In the genomic region with DNA sequence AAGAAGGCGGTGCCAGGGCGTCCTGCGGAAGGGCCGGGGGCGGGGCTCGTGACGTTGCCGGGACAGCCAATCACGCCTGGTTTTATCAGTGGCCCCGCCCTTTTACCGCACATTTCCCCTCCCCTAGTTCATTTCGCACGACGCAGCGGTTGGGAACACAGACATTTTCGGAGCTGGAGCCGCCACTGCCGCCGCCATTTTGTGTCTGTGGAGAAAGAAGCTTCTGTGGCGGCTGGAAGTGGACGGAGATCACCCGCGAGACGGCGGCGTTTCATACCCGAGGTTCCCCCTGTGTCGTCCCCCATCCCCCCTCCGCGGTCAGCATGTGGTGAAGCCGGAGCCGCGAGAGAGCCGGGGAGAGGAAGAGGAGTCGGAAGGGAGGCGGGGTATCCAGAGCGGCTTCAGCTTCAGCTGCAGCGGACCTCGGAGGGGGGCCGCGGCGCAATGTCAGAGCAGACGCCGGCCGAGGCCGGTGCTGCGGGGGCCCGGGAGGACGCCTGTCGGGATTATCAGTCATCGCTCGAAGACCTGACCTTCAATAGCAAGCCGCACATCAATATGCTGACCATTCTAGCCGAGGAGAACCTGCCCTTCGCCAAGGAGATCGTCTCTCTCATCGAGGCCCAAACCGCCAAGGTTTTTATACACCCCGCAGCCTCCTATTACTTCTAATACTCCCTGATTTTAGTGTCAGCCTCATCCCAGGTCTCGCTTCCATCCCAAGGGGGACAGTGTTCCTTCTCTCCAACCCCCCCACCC, we compare ENCODE assay signal across 1 cellular context.
TF ChIP-seq lines count a peak whose summit lies in the region.

A gene with protein sequence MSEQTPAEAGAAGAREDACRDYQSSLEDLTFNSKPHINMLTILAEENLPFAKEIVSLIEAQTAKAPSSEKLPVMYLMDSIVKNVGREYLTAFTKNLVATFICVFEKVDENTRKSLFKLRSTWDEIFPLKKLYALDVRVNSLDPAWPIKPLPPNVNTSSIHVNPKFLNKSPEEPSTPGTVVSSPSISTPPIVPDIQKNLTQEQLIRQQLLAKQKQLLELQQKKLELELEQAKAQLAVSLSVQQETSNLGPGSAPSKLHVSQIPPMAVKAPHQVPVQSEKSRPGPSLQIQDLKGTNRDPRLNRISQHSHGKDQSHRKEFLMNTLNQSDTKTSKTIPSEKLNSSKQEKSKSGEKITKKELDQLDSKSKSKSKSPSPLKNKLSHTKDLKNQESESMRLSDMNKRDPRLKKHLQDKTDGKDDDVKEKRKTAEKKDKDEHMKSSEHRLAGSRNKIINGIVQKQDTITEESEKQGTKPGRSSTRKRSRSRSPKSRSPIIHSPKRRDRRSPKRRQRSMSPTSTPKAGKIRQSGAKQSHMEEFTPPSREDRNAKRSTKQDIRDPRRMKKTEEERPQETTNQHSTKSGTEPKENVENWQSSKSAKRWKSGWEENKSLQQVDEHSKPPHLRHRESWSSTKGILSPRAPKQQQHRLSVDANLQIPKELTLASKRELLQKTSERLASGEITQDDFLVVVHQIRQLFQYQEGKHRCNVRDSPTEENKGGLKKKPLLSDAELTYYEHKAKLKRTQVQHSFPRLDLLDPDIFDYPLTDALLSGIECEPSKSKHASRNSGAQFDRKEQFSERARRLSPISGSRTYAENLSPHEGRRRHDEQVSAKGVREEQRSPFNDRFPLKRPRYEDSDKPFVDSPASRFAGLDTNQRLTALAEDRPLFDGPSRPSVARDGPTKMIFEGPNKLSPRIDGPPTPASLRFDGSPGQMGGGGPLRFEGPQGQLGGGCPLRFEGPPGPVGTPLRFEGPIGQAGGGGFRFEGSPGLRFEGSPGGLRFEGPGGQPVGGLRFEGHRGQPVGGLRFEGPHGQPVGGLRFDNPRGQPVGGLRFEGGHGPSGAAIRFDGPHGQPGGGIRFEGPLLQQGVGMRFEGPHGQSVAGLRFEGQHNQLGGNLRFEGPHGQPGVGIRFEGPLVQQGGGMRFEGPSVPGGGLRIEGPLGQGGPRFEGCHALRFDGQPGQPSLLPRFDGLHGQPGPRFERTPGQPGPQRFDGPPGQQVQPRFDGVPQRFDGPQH (N-terminal part only) (plus strand): TSS at position 136 of the 759 bp plus-strand sequence. CDS start 309 bp downstream, at position 445.

TF ChIP-seq in HepG2, 621 proteins besides CTCF, POLR2A, EP300 and RAD21 (continued from another document and continues in another):
- TF ChIP-seq, protein P1, sequence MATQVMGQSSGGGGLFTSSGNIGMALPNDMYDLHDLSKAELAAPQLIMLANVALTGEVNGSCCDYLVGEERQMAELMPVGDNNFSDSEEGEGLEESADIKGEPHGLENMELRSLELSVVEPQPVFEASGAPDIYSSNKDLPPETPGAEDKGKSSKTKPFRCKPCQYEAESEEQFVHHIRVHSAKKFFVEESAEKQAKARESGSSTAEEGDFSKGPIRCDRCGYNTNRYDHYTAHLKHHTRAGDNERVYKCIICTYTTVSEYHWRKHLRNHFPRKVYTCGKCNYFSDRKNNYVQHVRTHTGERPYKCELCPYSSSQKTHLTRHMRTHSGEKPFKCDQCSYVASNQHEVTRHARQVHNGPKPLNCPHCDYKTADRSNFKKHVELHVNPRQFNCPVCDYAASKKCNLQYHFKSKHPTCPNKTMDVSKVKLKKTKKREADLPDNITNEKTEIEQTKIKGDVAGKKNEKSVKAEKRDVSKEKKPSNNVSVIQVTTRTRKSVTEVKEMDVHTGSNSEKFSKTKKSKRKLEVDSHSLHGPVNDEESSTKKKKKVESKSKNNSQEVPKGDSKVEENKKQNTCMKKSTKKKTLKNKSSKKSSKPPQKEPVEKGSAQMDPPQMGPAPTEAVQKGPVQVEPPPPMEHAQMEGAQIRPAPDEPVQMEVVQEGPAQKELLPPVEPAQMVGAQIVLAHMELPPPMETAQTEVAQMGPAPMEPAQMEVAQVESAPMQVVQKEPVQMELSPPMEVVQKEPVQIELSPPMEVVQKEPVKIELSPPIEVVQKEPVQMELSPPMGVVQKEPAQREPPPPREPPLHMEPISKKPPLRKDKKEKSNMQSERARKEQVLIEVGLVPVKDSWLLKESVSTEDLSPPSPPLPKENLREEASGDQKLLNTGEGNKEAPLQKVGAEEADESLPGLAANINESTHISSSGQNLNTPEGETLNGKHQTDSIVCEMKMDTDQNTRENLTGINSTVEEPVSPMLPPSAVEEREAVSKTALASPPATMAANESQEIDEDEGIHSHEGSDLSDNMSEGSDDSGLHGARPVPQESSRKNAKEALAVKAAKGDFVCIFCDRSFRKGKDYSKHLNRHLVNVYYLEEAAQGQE (IDR thresholded peaks at IDR 0.05; ENCODE audit: borderline replicate concordance in 1 of 2, low read depth in 1 of 2, low read length in 2 of 2), result peak in 1 of 2 experiments; percentile 79; a peak in 1 of 4 replicates
- TF ChIP-seq, protein P2, sequence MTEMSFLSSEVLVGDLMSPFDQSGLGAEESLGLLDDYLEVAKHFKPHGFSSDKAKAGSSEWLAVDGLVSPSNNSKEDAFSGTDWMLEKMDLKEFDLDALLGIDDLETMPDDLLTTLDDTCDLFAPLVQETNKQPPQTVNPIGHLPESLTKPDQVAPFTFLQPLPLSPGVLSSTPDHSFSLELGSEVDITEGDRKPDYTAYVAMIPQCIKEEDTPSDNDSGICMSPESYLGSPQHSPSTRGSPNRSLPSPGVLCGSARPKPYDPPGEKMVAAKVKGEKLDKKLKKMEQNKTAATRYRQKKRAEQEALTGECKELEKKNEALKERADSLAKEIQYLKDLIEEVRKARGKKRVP (CRISPR knock-in tag; IDR thresholded peaks at IDR 0.05), result peak in 1 of 2 experiments; percentile 74; a peak in 1 of 4 replicates
- TF ChIP-seq BORCS8-MEF2B (CRISPR knock-in tag; IDR thresholded peaks at IDR 0.05), result peak; percentile 23
- TF ChIP-seq, protein P3, sequence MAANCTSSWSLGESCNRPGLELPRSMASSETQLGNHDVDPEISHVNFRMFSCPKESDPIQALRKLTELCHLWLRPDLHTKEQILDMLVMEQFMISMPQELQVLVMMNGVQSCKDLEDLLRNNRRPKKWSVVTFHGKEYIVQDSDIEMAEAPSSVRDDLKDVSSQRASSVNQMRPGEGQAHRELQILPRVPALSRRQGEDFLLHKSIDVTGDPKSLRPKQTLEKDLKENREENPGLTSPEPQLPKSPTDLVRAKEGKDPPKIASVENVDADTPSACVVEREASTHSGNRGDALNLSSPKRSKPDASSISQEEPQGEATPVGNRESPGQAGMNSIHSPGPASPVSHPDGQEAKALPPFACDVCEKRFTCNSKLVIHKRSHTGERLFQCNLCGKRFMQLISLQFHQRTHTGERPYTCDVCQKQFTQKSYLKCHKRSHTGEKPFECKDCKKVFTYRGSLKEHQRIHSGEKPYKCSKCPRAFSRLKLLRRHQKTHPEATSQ (CRISPR knock-in tag; IDR thresholded peaks at IDR 0.05; ENCODE audit: borderline replicate concordance), result no peak
- 0 out of 2 replicates have a peak, but pooled peaks have one; percentile 50 for TF ChIP-seq KLF9 (CRISPR knock-in tag; IDR thresholded peaks at IDR 0.05; ENCODE audit: low read depth)
- TF ChIP-seq ZNF30 (CRISPR knock-in tag; IDR thresholded peaks at IDR 0.05), result no peak
- no peak; the same call in 1 of the 2 replicates for TF ChIP-seq ZFP82 (CRISPR knock-in tag; IDR thresholded peaks at IDR 0.05; ENCODE audit: borderline replicate concordance)
- TF ChIP-seq SP1 (IDR thresholded peaks at IDR 0.05), result no peak
- peak; percentile 93 for TF ChIP-seq SP1 (CRISPR knock-in tag; IDR thresholded peaks at IDR 0.05)
- TF ChIP-seq, protein P4, sequence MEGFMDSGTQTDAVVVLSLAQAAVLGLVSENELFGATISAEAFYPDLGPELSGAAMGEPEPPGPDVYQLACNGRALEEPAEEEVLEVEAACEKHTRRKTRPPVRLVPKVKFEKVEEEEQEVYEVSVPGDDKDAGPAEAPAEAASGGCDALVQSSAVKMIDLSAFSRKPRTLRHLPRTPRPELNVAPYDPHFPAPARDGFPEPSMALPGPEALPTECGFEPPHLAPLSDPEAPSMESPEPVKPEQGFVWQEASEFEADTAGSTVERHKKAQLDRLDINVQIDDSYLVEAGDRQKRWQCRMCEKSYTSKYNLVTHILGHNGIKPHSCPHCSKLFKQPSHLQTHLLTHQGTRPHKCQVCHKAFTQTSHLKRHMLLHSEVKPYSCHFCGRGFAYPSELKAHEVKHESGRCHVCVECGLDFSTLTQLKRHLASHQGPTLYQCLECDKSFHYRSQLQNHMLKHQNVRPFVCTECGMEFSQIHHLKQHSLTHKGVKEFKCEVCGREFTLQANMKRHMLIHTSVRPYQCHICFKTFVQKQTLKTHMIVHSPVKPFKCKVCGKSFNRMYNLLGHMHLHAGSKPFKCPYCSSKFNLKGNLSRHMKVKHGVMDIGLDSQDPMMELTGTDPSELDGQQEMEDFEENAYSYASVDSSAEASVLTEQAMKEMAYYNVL (CRISPR knock-in tag; IDR thresholded peaks at IDR 0.05; ENCODE audit: borderline replicate concordance), result peak; percentile 7; the same call in 1 of the 2 replicates
- TF ChIP-seq, protein P5, sequence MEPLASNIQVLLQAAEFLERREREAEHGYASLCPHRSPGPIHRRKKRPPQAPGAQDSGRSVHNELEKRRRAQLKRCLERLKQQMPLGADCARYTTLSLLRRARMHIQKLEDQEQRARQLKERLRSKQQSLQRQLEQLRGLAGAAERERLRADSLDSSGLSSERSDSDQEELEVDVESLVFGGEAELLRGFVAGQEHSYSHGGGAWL (CRISPR knock-in tag; IDR thresholded peaks at IDR 0.05), result peak; percentile 32
- TF ChIP-seq SP5 (CRISPR knock-in tag; IDR thresholded peaks at IDR 0.05; ENCODE audit: borderline replicate concordance, low read depth), result 0 out of 2 replicates have a peak, but pooled peaks have one; percentile 24
- TF ChIP-seq ZNF264 (CRISPR knock-in tag; IDR thresholded peaks at IDR 0.05), result peak; percentile 67; the same call in 1 of the 2 replicates
- TF ChIP-seq, protein P6, sequence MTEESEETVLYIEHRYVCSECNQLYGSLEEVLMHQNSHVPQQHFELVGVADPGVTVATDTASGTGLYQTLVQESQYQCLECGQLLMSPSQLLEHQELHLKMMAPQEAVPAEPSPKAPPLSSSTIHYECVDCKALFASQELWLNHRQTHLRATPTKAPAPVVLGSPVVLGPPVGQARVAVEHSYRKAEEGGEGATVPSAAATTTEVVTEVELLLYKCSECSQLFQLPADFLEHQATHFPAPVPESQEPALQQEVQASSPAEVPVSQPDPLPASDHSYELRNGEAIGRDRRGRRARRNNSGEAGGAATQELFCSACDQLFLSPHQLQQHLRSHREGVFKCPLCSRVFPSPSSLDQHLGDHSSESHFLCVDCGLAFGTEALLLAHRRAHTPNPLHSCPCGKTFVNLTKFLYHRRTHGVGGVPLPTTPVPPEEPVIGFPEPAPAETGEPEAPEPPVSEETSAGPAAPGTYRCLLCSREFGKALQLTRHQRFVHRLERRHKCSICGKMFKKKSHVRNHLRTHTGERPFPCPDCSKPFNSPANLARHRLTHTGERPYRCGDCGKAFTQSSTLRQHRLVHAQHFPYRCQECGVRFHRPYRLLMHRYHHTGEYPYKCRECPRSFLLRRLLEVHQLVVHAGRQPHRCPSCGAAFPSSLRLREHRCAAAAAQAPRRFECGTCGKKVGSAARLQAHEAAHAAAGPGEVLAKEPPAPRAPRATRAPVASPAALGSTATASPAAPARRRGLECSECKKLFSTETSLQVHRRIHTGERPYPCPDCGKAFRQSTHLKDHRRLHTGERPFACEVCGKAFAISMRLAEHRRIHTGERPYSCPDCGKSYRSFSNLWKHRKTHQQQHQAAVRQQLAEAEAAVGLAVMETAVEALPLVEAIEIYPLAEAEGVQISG (CRISPR knock-in tag; IDR thresholded peaks at IDR 0.05), result peak; percentile 72
- TF ChIP-seq, protein P7, sequence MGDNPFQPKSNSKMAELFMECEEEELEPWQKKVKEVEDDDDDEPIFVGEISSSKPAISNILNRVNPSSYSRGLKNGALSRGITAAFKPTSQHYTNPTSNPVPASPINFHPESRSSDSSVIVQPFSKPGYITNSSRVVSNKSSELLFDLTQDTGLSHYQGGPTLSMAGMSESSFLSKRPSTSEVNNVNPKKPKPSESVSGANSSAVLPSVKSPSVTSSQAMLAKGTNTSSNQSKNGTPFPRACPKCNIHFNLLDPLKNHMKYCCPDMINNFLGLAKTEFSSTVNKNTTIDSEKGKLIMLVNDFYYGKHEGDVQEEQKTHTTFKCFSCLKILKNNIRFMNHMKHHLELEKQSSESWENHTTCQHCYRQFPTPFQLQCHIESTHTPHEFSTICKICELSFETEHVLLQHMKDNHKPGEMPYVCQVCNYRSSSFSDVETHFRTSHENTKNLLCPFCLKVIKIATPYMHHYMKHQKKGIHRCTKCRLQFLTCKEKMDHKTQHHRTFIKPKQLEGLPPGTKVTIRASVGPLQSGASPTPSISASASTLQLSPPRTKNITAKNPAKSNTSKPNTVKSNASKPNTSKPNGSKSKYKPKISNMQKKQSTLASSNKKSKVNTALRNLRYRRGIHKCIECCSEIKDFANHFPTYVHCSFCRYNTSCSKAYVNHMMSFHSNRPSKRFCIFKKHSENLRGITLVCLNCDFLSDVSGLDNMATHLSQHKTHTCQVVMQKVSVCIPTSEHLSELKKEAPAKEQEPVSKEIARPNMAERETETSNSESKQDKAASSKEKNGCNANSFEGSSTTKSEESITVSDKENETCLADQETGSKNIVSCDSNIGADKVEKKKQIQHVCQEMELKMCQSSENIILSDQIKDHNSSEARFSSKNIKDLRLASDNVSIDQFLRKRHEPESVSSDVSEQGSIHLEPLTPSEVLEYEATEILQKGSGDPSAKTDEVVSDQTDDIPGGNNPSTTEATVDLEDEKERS (CRISPR knock-in tag; IDR thresholded peaks at IDR 0.05), result 0 out of 2 replicates have a peak, but pooled peaks have one; percentile 69
- TF ChIP-seq, protein P8, sequence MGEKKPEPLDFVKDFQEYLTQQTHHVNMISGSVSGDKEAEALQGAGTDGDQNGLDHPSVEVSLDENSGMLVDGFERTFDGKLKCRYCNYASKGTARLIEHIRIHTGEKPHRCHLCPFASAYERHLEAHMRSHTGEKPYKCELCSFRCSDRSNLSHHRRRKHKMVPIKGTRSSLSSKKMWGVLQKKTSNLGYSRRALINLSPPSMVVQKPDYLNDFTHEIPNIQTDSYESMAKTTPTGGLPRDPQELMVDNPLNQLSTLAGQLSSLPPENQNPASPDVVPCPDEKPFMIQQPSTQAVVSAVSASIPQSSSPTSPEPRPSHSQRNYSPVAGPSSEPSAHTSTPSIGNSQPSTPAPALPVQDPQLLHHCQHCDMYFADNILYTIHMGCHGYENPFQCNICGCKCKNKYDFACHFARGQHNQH (CRISPR knock-in tag; IDR thresholded peaks at IDR 0.05), result no peak
- TF ChIP-seq HOXA3 (CRISPR knock-in tag; IDR thresholded peaks at IDR 0.05), result peak; percentile 87
- TF ChIP-seq IRF2 (CRISPR knock-in tag; IDR thresholded peaks at IDR 0.05), result peak; percentile 66; the same call in 1 of the 2 replicates
- TF ChIP-seq, protein P9, sequence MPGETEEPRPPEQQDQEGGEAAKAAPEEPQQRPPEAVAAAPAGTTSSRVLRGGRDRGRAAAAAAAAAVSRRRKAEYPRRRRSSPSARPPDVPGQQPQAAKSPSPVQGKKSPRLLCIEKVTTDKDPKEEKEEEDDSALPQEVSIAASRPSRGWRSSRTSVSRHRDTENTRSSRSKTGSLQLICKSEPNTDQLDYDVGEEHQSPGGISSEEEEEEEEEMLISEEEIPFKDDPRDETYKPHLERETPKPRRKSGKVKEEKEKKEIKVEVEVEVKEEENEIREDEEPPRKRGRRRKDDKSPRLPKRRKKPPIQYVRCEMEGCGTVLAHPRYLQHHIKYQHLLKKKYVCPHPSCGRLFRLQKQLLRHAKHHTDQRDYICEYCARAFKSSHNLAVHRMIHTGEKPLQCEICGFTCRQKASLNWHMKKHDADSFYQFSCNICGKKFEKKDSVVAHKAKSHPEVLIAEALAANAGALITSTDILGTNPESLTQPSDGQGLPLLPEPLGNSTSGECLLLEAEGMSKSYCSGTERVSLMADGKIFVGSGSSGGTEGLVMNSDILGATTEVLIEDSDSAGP (CRISPR knock-in tag; IDR thresholded peaks at IDR 0.05; ENCODE audit: borderline replicate concordance), result peak; percentile 60; the same call in 1 of the 2 replicates
- peak; percentile 36; the same call in 1 of the 2 replicates for TF ChIP-seq NRL (CRISPR knock-in tag; IDR thresholded peaks at IDR 0.05; ENCODE audit: borderline replicate concordance)
